In genomic region chr10:105197960-105198359, GRCh38 we compare ENCODE assay signal across 8 cellular contexts.
"Had no signal": no experiment of that assay in that cellular context is flagged by ENCODE, and none has a peak within 500 bp of the region (broad histone marks: within the 10 kb centered on the region; RNA-seq: fewer than 3 reads in every experiment).

No MANE protein-coding gene starts in this region.

- H3K4me3 ChIP-seq: GM12878 had no signal

- FAIRE-seq: G401.6, GM12878, GM12891, GM12892, GM18507, GM19239 had no signal

- DNase-seq: GDM1, GF-D8 had no signal

- ATAC-seq: GM12878 had no signal
